Comparison of ENCODE assay signal across 17 cellular contexts in the genomic region with DNA sequence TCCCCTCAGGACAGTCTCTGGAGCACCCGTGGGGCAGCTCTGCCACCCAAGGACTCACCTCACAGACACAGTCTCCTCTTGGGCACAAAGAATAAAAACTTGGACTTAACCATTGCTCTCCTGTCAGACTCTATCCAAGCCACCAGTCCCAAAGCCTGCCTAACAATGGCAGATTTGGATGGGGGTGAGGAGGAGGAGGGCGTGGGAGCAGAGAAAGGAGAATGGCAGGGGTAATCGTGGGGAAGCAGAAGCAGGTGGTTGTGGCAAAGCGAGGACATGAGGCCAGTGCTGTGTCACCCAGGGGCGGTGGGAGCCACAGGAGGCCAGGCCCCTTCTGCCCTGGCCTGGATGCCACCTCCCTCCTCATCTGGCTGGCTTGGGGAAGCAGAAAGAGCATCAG. TPM values are rescaled to one million over a fixed set of nuclear protein-coding genes. Genes with fewer than 3 reads are reported as not detected.
DNase-seq lines count a peak whose midpoint lies in the region; ATAC-seq and TF ChIP-seq lines count a peak whose summit lies in the region.
"Had no signal": no experiment of that assay in that cellular context is flagged by ENCODE, and none has a peak within 500 bp of the region (broad histone marks: within the 10 kb centered on the region; RNA-seq: fewer than 3 reads in every experiment).

No MANE protein-coding gene starts in this region.

- H3K27ac Mint-ChIP-seq in glutamatergic neuron (ENCODE audit: unreplicated experiment) (peak overlapping the region; percentile 11), neural progenitor cell (peak overlapping the region; percentile 23)
- H3K27ac Mint-ChIP-seq: CD8-positive, alpha-beta T cell had no signal

- H3K9me3 ChIP-seq in HEK293 (ENCODE audit: control insufficient read depth, insufficient read depth, low read depth, low read length): no peaks in the 10 kb centered on the region
- H3K9me3 ChIP-seq in neural progenitor cell (ENCODE audit: low read depth): no peaks in the 10 kb centered on the region
- H3K9me3 ChIP-seq: Caco-2 had no signal

- no peak for ATAC-seq in HG02610 (IDR thresholded peaks at IDR 0.05; ENCODE audit: unreplicated experiment)
- ATAC-seq in GM18505 (IDR thresholded peaks at IDR 0.05; ENCODE audit: unreplicated experiment): no peak
- ATAC-seq: CD8-positive, alpha-beta T cell had no signal

- H3K36me3 Mint-ChIP-seq in glutamatergic neuron (ENCODE audit: unreplicated experiment): no peaks in the 10 kb centered on the region
- no peaks in the 10 kb centered on the region for H3K36me3 Mint-ChIP-seq in neural progenitor cell
- H3K36me3 Mint-ChIP-seq: CD8-positive, alpha-beta T cell had no signal

- H3K27me3 Mint-ChIP-seq in glutamatergic neuron (ENCODE audit: unreplicated experiment): peaks cover 11% of the 10 kb centered on the region
- H3K27me3 Mint-ChIP-seq in neural progenitor cell (ENCODE audit: insufficient read depth, low read depth): peaks cover 44% of the 10 kb centered on the region

- H3K36me3 ChIP-seq in HEK293 (ENCODE audit: control insufficient read depth in 2 of 2, insufficient read depth in 1 of 2, low read length in 2 of 2) (no peaks in the 10 kb centered on the region), neural progenitor cell (no peaks in the 10 kb centered on the region)

- peaks cover 3% of the 10 kb centered on the region for H4K20me1 ChIP-seq in neural progenitor cell (ENCODE audit: low read depth)

- H3K4me1 ChIP-seq in HEK293 (ENCODE audit: control insufficient read depth, insufficient read depth, low read length) (no peaks in the 10 kb centered on the region), neural progenitor cell (peaks cover under 1% of the 10 kb centered on the region)
- H3K4me1 ChIP-seq: Caco-2 had no signal

- POLR2A ChIA-PET in HEK293 (lab: Yijun Ruan, JAX): no interaction called here

- H3K4me1 Mint-ChIP-seq in glutamatergic neuron (ENCODE audit: low read depth, unreplicated experiment) (peaks cover 22% of the 10 kb centered on the region), neural progenitor cell (peaks cover 7% of the 10 kb centered on the region)

- CTCF ChIA-PET in HEK293 (lab: Yijun Ruan, JAX): no interaction called here

- H3K27me3 ChIP-seq in neural progenitor cell: peaks cover 49% of the 10 kb centered on the region

- H3F3A ChIP-seq in neural progenitor cell (ENCODE audit: low read depth): peaks cover under 1% of the 10 kb centered on the region

- H3K9me3 Mint-ChIP-seq in glutamatergic neuron (ENCODE audit: unreplicated experiment) (peaks cover 10% of the 10 kb centered on the region), neural progenitor cell (peaks cover 4% of the 10 kb centered on the region)
- H3K9me3 Mint-ChIP-seq: CD8-positive, alpha-beta T cell had no signal

- no peak overlapping the region for H3K4me2 ChIP-seq in neural progenitor cell

- H3K27ac ChIP-seq in HEK293 (ENCODE audit: extremely low read depth, low read depth, low read length): no peak overlapping the region
- no peak overlapping the region for H3K27ac ChIP-seq in neural progenitor cell
- H3K27ac ChIP-seq: GM23248 had no signal

- DNase-seq in glutamatergic neuron (no peak), neural progenitor cell (ENCODE audit: low spot score) (no peak), SHP77 treated with DMSO at 0.1 percent for 48 hours (lab: John Stamatoyannopoulos, UW) (no peak)
- DNase-seq: C1 segment of cervical spinal cord, Caco-2, DMS153, DND-41, GM23248, H7, HCEC 1CT had no signal

- H3K4me3 Mint-ChIP-seq in glutamatergic neuron (ENCODE audit: unreplicated experiment): no peak overlapping the region
- no peak overlapping the region for H3K4me3 Mint-ChIP-seq in neural progenitor cell
- H3K4me3 Mint-ChIP-seq: CD8-positive, alpha-beta T cell had no signal

- no peak overlapping the region for H3K9ac ChIP-seq in neural progenitor cell
- H3K9ac ChIP-seq: GM23248 had no signal

- H3K4me3 ChIP-seq in HEK293 (ENCODE audit: low read depth, low read length): no peak overlapping the region
- no peak overlapping the region for H3K4me3 ChIP-seq in neural progenitor cell
- H3K4me3 ChIP-seq: GM23248 had no signal

- no peaks in the 10 kb centered on the region for H3K79me2 ChIP-seq in neural progenitor cell (ENCODE audit: low read depth)

- TF ChIP-seq CTCF in HEK293 (tag by site-specific recombination; IDR thresholded peaks at IDR 0.05): no peak
- no peak for TF ChIP-seq CTCF in glutamatergic neuron (IDR thresholded peaks at IDR 0.05; ENCODE audit: partially characterized antibody, unreplicated experiment)
- no peak for TF ChIP-seq CTCF in neural progenitor cell (IDR thresholded peaks at IDR 0.05)

- no peak for TF ChIP-seq POLR2A in GM18505 (IDR thresholded peaks at IDR 0.05; ENCODE audit: borderline replicate concordance, extremely low read depth, insufficient read depth, insufficient read length)

- no peak overlapping the region for H2AFZ ChIP-seq in neural progenitor cell (replicated peaks)
- H2AFZ ChIP-seq: GM23248 had no signal

TF ChIP-seq in HEK293, 187 proteins besides CTCF, POLR2A, EP300 and RAD21:
- TF ChIP-seq ZNF701 (tag by site-specific recombination; IDR thresholded peaks at IDR 0.05) (no peak), KLF1 (tag by site-specific recombination; IDR thresholded peaks at IDR 0.05) (no peak), ZSCAN16 (tag by site-specific recombination; IDR thresholded peaks at IDR 0.05) (no peak), YY1 (tag by site-specific recombination; IDR thresholded peaks at IDR 0.05) (no peak), ZIC2 (tag by site-specific recombination; IDR thresholded peaks at IDR 0.05) (0 out of 2 replicates have a peak, but pooled peaks have one; percentile 19), EGR2 (tag by site-specific recombination; IDR thresholded peaks at IDR 0.05; ENCODE audit: low read depth) (peak; percentile 66; the same call in 1 of the 2 replicates), ZNF202 (tag by site-specific recombination; IDR thresholded peaks at IDR 0.05; ENCODE audit: borderline replicate concordance) (no peak), ZNF133 (tag by site-specific recombination; IDR thresholded peaks at IDR 0.05) (no peak), ZNF112 (tag by site-specific recombination; IDR thresholded peaks at IDR 0.05) (no peak), ZNF558 (tag by site-specific recombination; IDR thresholded peaks at IDR 0.05) (no peak), ZNF214 (tag by site-specific recombination; IDR thresholded peaks at IDR 0.05; ENCODE audit: borderline replicate concordance) (no peak), ZFHX2 (tag by site-specific recombination; conservative IDR thresholded peaks at IDR 0.05) (peak; percentile 52)

RNA-seq across cellular contexts. Expression of a gene that starts 5.5 kb away (rescaled TPM):
- 0.51 TPM for total RNA-seq in glutamatergic neuron (ENCODE audit: unreplicated experiment)
- 0.31 TPM in 1 of 2 replicates, not detected in the other for total RNA-seq in neural progenitor cell (ENCODE audit: low replicate concordance)
- total RNA-seq: A172; A673; Caco-2; CD8-positive, alpha-beta T cell; GM23248 had no signal

RNA-seq across cellular contexts. Expression of a gene that starts 21.5 kb away (rescaled TPM):
- total RNA-seq in glutamatergic neuron (ENCODE audit: unreplicated experiment) (1.8 TPM), neural progenitor cell (ENCODE audit: low replicate concordance) (not detected in 2 replicates)
- total RNA-seq: A172, A673, Caco-2, GM23248, H1 had no signal
